ENCODE assay signal across 13 cellular contexts in the genomic region with DNA sequence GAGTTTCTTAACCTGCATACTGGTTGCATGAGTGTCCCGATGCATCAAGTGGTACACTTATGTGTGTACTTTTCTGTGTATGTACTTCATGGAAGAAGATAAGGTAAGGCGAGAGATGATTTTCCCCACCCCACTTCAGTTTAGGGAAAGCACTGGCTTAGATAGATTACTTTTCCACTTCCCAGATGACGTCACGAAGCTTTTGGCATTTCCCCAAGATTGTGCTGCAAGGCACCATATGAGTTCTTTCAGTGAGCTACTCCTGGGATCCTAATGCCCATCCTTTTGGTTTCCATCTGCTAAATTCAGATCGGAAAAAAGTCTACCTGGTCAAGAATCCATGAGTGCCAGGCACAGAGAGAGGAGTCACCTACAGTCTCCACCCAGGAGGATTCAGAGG.
DNase-seq lines count a peak whose midpoint lies in the region; ATAC-seq, FAIRE-seq and TF ChIP-seq lines count a peak whose summit lies in the region.
"Had no signal": no experiment of that assay in that cellular context is flagged by ENCODE, and none has a peak within 500 bp of the region (broad histone marks: within the 10 kb centered on the region; RNA-seq: fewer than 3 reads in every experiment).

No MANE protein-coding gene starts in this region.

- DNase-seq in ELR (ENCODE audit: low read depth) (peak; percentile 13), adipocyte (ENCODE audit: low read depth) (peak; percentile 29), fibroblast of gingiva (ENCODE audit: low read depth) (peak; percentile 15), skeletal muscle cell (ENCODE audit: low read depth) (peak; percentile 4), H54 (ENCODE audit: insufficient read length, low spot score) (no peak)
- DNase-seq in stimulated activated naive CD8-positive, alpha-beta T cell treated with anti-CD3 and anti-CD28 coated beads, Interleukin-15, Interleukin-2, amounts not matched to agents 100 U/mL and 50 U/mL, for 24 hours: no peak
- DNase-seq: activated CD4-positive, alpha-beta memory T cell treated with anti-CD3 and anti-CD28 coated beads, Interleukin-2, amount 10 ng/mL, durations not matched to agents 7 days and 5 days; immature natural killer cell; NCI-H82; retina had no signal

- H3K4me3 ChIP-seq in adipocyte (ENCODE audit: low read length): no peak overlapping the region
- no peak overlapping the region for H3K4me3 ChIP-seq in skeletal muscle cell (ENCODE audit: low read depth, low read length)
- H3K4me3 ChIP-seq: GM12878, HAP-1 had no signal

- ATAC-seq in HG03039 (IDR thresholded peaks at IDR 0.05; ENCODE audit: unreplicated experiment): no peak
- ATAC-seq in stimulated activated naive CD8-positive, alpha-beta T cell treated with anti-CD3 and anti-CD28 coated beads, Interleukin-15, Interleukin-2, amounts not matched to agents 100 U/mL and 50 U/mL, for 24 hours: no peak
- ATAC-seq: GM12878 had no signal

- H3K9ac ChIP-seq in adipocyte (ENCODE audit: low read length): no peak overlapping the region

- FAIRE-seq in H54 (lab: Jason Lieb, UNC): no peak
- FAIRE-seq: GM12878 had no signal

- TF ChIP-seq POLR2A in H54 (IDR thresholded peaks at IDR 0.05; ENCODE audit: low read depth, low read length): no peak

- H3K27me3 ChIP-seq in adipocyte (replicated peaks; ENCODE audit: control insufficient read depth, insufficient read depth, low read length): peaks cover 8% of the 10 kb centered on the region

- H3K9me3 ChIP-seq in adipocyte (ENCODE audit: control insufficient read depth, low read length): no peaks in the 10 kb centered on the region
- H3K9me3 ChIP-seq: HAP-1 had no signal

- no peaks in the 10 kb centered on the region for H3K4me1 ChIP-seq in adipocyte (ENCODE audit: control insufficient read depth, insufficient read depth, low read length)

- H3K36me3 ChIP-seq in adipocyte (ENCODE audit: control insufficient read depth, insufficient read depth, low read length, severe bottlenecking): no peaks in the 10 kb centered on the region

Comparison
In these comparisons a context has a peak if more than half of its experiments do, and no peak if none do; other contexts are left out.
1. DNase-seq: peak in ELR (single experiment), adipocyte (single experiment), fibroblast of gingiva (single experiment) and skeletal muscle cell (single experiment); none in H54 (single experiment) and stimulated activated naive CD8-positive, alpha-beta T cell treated with anti-CD3 and anti-CD28 coated beads, Interleukin-15, Interleukin-2, amounts not matched to agents 100 U/mL and 50 U/mL, for 24 hours (single experiment).